ENCODE assay signal across 8 cellular contexts in the genomic region with DNA sequence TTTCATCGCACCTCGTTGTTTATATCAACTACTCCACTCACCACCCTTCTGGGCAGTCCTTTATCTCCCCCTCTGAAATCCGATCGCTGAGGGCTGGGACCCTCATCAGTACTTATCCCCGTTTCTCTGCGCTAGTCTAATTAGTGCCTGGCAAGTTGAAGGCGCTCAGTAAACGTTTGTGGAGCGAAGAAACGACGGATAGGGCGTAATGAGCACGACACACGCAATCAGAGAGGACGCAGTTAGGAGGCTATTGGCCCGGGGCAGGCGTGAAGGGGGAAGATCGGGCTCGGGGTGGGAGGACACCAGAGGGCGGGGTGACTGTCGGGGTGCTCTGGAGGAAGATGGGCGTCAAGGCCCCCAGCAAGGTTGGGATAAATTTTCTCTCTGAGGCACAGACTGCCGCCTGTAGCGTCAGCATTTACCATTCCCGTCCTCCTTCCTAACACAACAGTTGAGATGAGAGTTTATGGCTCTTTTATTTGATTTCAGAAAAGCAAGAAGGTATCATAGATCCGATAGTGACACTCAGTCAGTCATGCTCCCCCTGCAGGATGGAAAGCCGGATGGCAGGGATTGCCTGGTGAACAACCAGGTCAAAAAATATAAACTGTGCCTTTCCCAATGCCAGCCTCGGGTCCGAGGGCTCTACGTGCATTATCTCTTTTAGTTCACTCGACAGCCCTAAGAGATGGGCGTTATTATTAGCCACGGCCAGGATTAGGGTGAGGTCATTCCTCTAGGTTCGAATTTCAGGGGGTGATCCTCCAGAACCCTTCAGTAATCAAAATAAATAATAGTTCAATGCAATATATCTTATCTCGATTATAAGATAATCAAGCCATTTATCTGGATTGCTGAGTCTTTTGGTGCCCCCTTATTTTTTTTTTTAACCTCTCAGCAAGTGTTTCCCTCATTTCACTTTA. TPM values are rescaled to one million over a fixed set of nuclear protein-coding genes. Genes with fewer than 3 reads are reported as not detected.
DNase-seq lines count a peak whose midpoint lies in the region; ATAC-seq, FAIRE-seq and TF ChIP-seq lines count a peak whose summit lies in the region.

No MANE protein-coding gene starts in this region.

- peak overlapping the region; percentile 90 to 98 for H3K4me2 ChIP-seq in H1 (ENCODE audit: insufficient read depth in 1 of 2, low read depth in 2 of 2, low read length in 2 of 2)

- H3K4me3 Mint-ChIP-seq in activated CD8-positive, alpha-beta memory T cell treated with anti-CD3 and anti-CD28 coated beads, Interleukin-2, amount 10 ng/mL, durations not matched to agents 7 days and 5 days: peak overlapping the region; percentile 97
- H3K4me3 Mint-ChIP-seq in mesothelial cell of epicardium: peak overlapping the region; percentile 83

- H3K4me3 ChIP-seq in GM12875 (ENCODE audit: low read depth, low read length) (peak overlapping the region; percentile 69), H1 (ENCODE audit: extremely low read depth in 1 of 4, insufficient read depth in 2 of 4, low read depth in 3 of 4, low read length in 4 of 4) (peak overlapping the region; percentile 58 to 81 (median 70))

- TF ChIP-seq EP300 in H1 (IDR thresholded peaks at IDR 0.05; ENCODE audit: borderline replicate concordance in 1 of 2, low read depth in 2 of 2, low read length in 2 of 2): no peak

- TF ChIP-seq POLR2A in H1 (IDR thresholded peaks at IDR 0.05; ENCODE audit: control extremely low read depth in 1 of 2, low read depth in 2 of 2, low read length in 2 of 2): no peak

- H3K4me1 Mint-ChIP-seq in activated CD8-positive, alpha-beta memory T cell treated with anti-CD3 and anti-CD28 coated beads, Interleukin-2, amount 10 ng/mL, durations not matched to agents 7 days and 5 days: peaks cover 28% of the 10 kb centered on the region
- peaks cover 21% of the 10 kb centered on the region for H3K4me1 Mint-ChIP-seq in mesothelial cell of epicardium

- DNase-seq in HTR-8/SVneo (ENCODE audit: insufficient read length, low spot score) (peak; percentile 81), NOMO-1 treated with dmso at 0.1 percent for 144 hours (lab: John Stamatoyannopoulos, UW; ENCODE audit: unreplicated experiment) (peak; percentile 86), H1 (ENCODE audit: low read depth in 1 of 2, low spot score in 2 of 2) (peak in 1 of 2 experiments; percentile 80), mesothelial cell of epicardium (ENCODE audit: low spot score in 2 of 2, unreplicated experiment in 2 of 2) (peak in 1 of 2 experiments; percentile 64)
- peak; percentile 93 for DNase-seq in activated CD8-positive, alpha-beta memory T cell treated with anti-CD3 and anti-CD28 coated beads, Interleukin-2, amount 10 ng/mL, durations not matched to agents 7 days and 5 days
- DNase-seq in stimulated activated CD8-positive, alpha-beta memory T cell treated with anti-CD3 and anti-CD28 coated beads, Interleukin-15, amount 100 ng/mL, for 4 hours (ENCODE audit: low read depth in 2 of 2): peak; percentile 52 to 67

- H4K8ac ChIP-seq in H1 (ENCODE audit: extremely low read depth, insufficient read depth, low read length): no peak overlapping the region

- peak overlapping the region; percentile 94; the same call in 1 of the 2 replicates for H2BK5ac ChIP-seq in H1 (ENCODE audit: low read depth, low read length)

- no peaks in the 10 kb centered on the region for H3K9me3 Mint-ChIP-seq in activated CD8-positive, alpha-beta memory T cell treated with anti-CD3 and anti-CD28 coated beads, Interleukin-2, amount 10 ng/mL, durations not matched to agents 7 days and 5 days (ENCODE audit: low read depth)
- H3K9me3 Mint-ChIP-seq in mesothelial cell of epicardium: no peaks in the 10 kb centered on the region

- H3K14ac ChIP-seq in H1 (ENCODE audit: insufficient read length): no peak overlapping the region

- no peaks in the 10 kb centered on the region for H3K36me3 Mint-ChIP-seq in activated CD8-positive, alpha-beta memory T cell treated with anti-CD3 and anti-CD28 coated beads, Interleukin-2, amount 10 ng/mL, durations not matched to agents 7 days and 5 days
- H3K36me3 Mint-ChIP-seq in mesothelial cell of epicardium: no peaks in the 10 kb centered on the region

- no peaks in the 10 kb centered on the region for H3K9me3 ChIP-seq in H1 (ENCODE audit: insufficient read depth in 2 of 2, low read depth in 1 of 2, low read length in 1 of 2)

- peak overlapping the region; percentile 36; the same call in 1 of the 2 replicates for H2BK15ac ChIP-seq in H1 (ENCODE audit: low read length)

- H3K56ac ChIP-seq in H1 (replicated peaks; ENCODE audit: insufficient read length, low read depth, low read length): no peak overlapping the region

- H2BK20ac ChIP-seq in H1 (ENCODE audit: low read length): no peak overlapping the region

- H3K27ac ChIP-seq in H1 (ENCODE audit: low read depth, low read length): no peak overlapping the region

- no peaks in the 10 kb centered on the region for H3K79me1 ChIP-seq in H1 (ENCODE audit: low read depth, low read length)

- H4K20me1 ChIP-seq in H1 (replicated peaks in 1 of 2; ENCODE audit: control insufficient read depth in 1 of 2, insufficient read depth in 2 of 2, low read length in 2 of 2): no peaks in the 10 kb centered on the region

- H3K18ac ChIP-seq in H1 (ENCODE audit: extremely low read depth, low read length): peak overlapping the region; percentile 88

- 7% methylated on average over 32 of the region's 35 CpGs; no CpG with 5 or more reads in 1 of the 2 experiments for WGBS in H1 (ENCODE audit: extremely low coverage in 1 of 2, insufficient coverage in 1 of 2, insufficient read length in 1 of 2, insufficient replicate concordance in 2 of 2, low coverage in 1 of 2, low lambda C conversion rate in 2 of 2, missing lambda C conversion rate in 1 of 2), 2 experiments

- no peak overlapping the region for H4K91ac ChIP-seq in H1 (replicated peaks; ENCODE audit: insufficient read length, low read length)

- no peak overlapping the region for H4K5ac ChIP-seq in H1 (ENCODE audit: insufficient read length, low read depth, low read length)

- no peak for FAIRE-seq in HTR-8/SVneo (lab: Jason Lieb, UNC)
- no peak for FAIRE-seq in H1 (lab: Jason Lieb, UNC)

- H3K4me1 ChIP-seq in H1 (replicated peaks in 1 of 4; ENCODE audit: control insufficient read depth in 3 of 4, insufficient read depth in 4 of 4, low read length in 3 of 4): peaks cover 0 to 3% (median 0%) of the 10 kb centered on the region in 4 experiments; a peak in 3 of 7 replicates

- H3K27ac Mint-ChIP-seq in activated CD8-positive, alpha-beta memory T cell treated with anti-CD3 and anti-CD28 coated beads, Interleukin-2, amount 10 ng/mL, durations not matched to agents 7 days and 5 days: peak overlapping the region; percentile 98
- H3K27ac Mint-ChIP-seq in mesothelial cell of epicardium: peak overlapping the region; percentile 98

- H3K4ac ChIP-seq in H1 (replicated peaks; ENCODE audit: insufficient read length, low read depth, low read length): no peak overlapping the region

- no peaks in the 10 kb centered on the region for H3K27me3 ChIP-seq in H1 (replicated peaks in 1 of 4; ENCODE audit: control insufficient read depth in 3 of 4, extremely low read depth in 1 of 4, insufficient read depth in 3 of 4, low read length in 3 of 4)

- POLR2A ChIA-PET in H1 (lab: Charles Lee; ENCODE audit: partially characterized antibody): interaction anchor here (1.2 to 15.1 kb wide), 9 partner anchors 10 to 94 kb away, joined by 8 to 184 read pairs (median 12); a partner anchor contains a TSS

- peak; percentile 85 for TF ChIP-seq CTCF in GM12875 (IDR thresholded peaks at IDR 0.05; ENCODE audit: borderline replicate concordance, insufficient read depth, low read depth, low read length)
- TF ChIP-seq CTCF in H1 (IDR thresholded peaks at IDR 0.05; ENCODE audit: control extremely low read depth in 1 of 3, insufficient read depth in 1 of 3, low read depth in 1 of 3, low read length in 3 of 3): peak; percentile 66 to 82 (median 77)
- TF ChIP-seq CTCF in mesothelial cell of epicardium (IDR thresholded peaks at IDR 0.05; ENCODE audit: unreplicated experiment): peak; percentile 84

- no peak overlapping the region for H2AK5ac ChIP-seq in H1 (ENCODE audit: low read depth, low read length)

- H2AFZ ChIP-seq in H1 (ENCODE audit: low read length): peak overlapping the region; percentile 98

- H3K23ac ChIP-seq in H1 (ENCODE audit: insufficient read length): no peak overlapping the region

- no peaks in the 10 kb centered on the region for H3K27me3 Mint-ChIP-seq in activated CD8-positive, alpha-beta memory T cell treated with anti-CD3 and anti-CD28 coated beads, Interleukin-2, amount 10 ng/mL, durations not matched to agents 7 days and 5 days
- H3K27me3 Mint-ChIP-seq in mesothelial cell of epicardium (ENCODE audit: low read depth): no peaks in the 10 kb centered on the region

- no peak overlapping the region for H2BK12ac ChIP-seq in H1 (ENCODE audit: low read depth, low read length)

- H2BK120ac ChIP-seq in H1 (replicated peaks; ENCODE audit: low read depth, low read length): no peak overlapping the region

- peak overlapping the region; percentile 41 to 63 (median 57); a peak in 5 of 7 replicates for H3K9ac ChIP-seq in H1 (replicated peaks in 1 of 4; ENCODE audit: extremely low read depth in 1 of 4, low read depth in 3 of 4, low read length in 3 of 4)

- peaks cover 11% of the 10 kb centered on the region for H3K23me2 ChIP-seq in H1 (ENCODE audit: low read depth, low read length)

- CTCF ChIA-PET in activated CD8-positive, alpha-beta memory T cell treated with anti-CD3 and anti-CD28 coated beads, Interleukin-2, amount 10 ng/mL, durations not matched to agents 7 days and 5 days (lab: Charles Lee): interaction anchor here (0.6 to 5.0 kb wide), 7 partner anchors 9 to 312 kb away, joined by 3 to 63 read pairs (median 10); a partner anchor contains a TSS
- CTCF ChIA-PET in H1 (lab: Charles Lee; ENCODE audit: partially characterized antibody): interaction anchor here (0.6 to 14.9 kb wide), 16 partner anchors 9 to 372 kb away, joined by 3 to 296 read pairs (median 6); a partner anchor contains a TSS

- peak; percentile 34 to 43 for TF ChIP-seq RAD21 in H1 (IDR thresholded peaks at IDR 0.05 in 1 of 2, conservative IDR thresholded peaks at IDR 0.05 in 1 of 2; ENCODE audit: low read depth in 2 of 2, low read length in 2 of 2)

- peak; percentile 82 for ATAC-seq in activated CD8-positive, alpha-beta memory T cell treated with anti-CD3 and anti-CD28 coated beads, Interleukin-2, amount 10 ng/mL, durations not matched to agents 7 days and 5 days
- ATAC-seq in GM18520 (IDR thresholded peaks at IDR 0.05; ENCODE audit: unreplicated experiment): no peak

- H3K79me2 ChIP-seq in H1 (ENCODE audit: control insufficient read depth in 1 of 2, insufficient read depth in 2 of 2, low read length in 2 of 2): no peaks in the 10 kb centered on the region

- no peaks in the 10 kb centered on the region for H3K36me3 ChIP-seq in H1 (ENCODE audit: control insufficient read depth in 2 of 4, insufficient read depth in 4 of 4, low read length in 3 of 4)

RNA-seq across cellular contexts. Expression of a gene that starts 9.5 kb away (rescaled TPM):
- total RNA-seq in activated CD8-positive, alpha-beta memory T cell treated with anti-CD3 and anti-CD28 coated beads, Interleukin-2, amount 10 ng/mL, durations not matched to agents 7 days and 5 days: 1 to 10 TPM; 2.5 to 3.2 TPM
- 8.4 TPM in 2 replicates for total RNA-seq in H1 (2021; fragmentation: NEBNext Ultra II Directional; extraction: Animal tissue kit (Norgen Biotek cat#: 25700))
- 9.2 and 16.2 TPM in 2 replicates for polyA plus RNA-seq in H1 (2011; rRNA removed)
- 13.0 TPM for polyA plus RNA-seq in H1 (2011; cell fraction: cytosol; rRNA removed)
- 10.2 TPM for polyA plus RNA-seq in H1 (2011; cell fraction: nucleus; rRNA removed)
- polyA plus RNA-seq in H1 (2012, experiment 1 of 2): 7.8 to 9.1 TPM (median 8.5 TPM) in 4 replicates
- 8.1 TPM for polyA plus RNA-seq in H1 (2012, experiment 2 of 2)
- 4.9 TPM for polyA plus RNA-seq in H1 (2013, experiment 1 of 2)
- 5.6 TPM for polyA plus RNA-seq in H1 (2013, experiment 2 of 2)
- 6.4 and 7.0 TPM in 2 replicates for polyA minus RNA-seq in H1 (2011; rRNA and poly(A)+ RNA removed)
- 5.1 TPM for polyA minus RNA-seq in H1 (2011; cell fraction: cytosol; rRNA and poly(A)+ RNA removed)
- polyA minus RNA-seq in H1 (2011; cell fraction: nucleus; rRNA and poly(A)+ RNA removed): 9.5 TPM
- 7.9 to 8.6 TPM (median 8.1 TPM) in 3 replicates for total RNA-seq in mesothelial cell of epicardium
